13 cellular contexts compared by ENCODE assay signal in genomic region chr3:195221876-195222617, GRCh38. TPM values are rescaled to one million over a fixed set of nuclear protein-coding genes. Genes with fewer than 3 reads are reported as not detected.
A peak's percentile ranks its signal among the peaks of the same experiment; 100 is the strongest.
DNase-seq lines count a peak whose midpoint lies in the region; ATAC-seq and TF ChIP-seq lines count a peak whose summit lies in the region.
"Had no signal": no experiment of that assay in that cellular context is flagged by ENCODE, and none has a peak within 500 bp of the region (broad histone marks: within the 10 kb centered on the region; RNA-seq: fewer than 3 reads in every experiment).

No MANE protein-coding gene starts in this region.

- H3K36me3 ChIP-seq in HUES6 (ENCODE audit: control insufficient read depth, insufficient read depth, low read length) (peaks cover 15% of the 10 kb centered on the region), neural progenitor cell (no peaks in the 10 kb centered on the region), tibial nerve (peaks cover 0 to 24% (median 0%) of the 10 kb centered on the region in 3 donors)

- WGBS in tibial nerve, 2 donors: 85% methylated on average over 14 to 15 of the region's 15 CpGs

- H3K27ac Mint-ChIP-seq in neural progenitor cell: peak overlapping the region; percentile 63
- H3K27ac Mint-ChIP-seq: B cell had no signal

- H3K4me1 ChIP-seq in HUES6 (ENCODE audit: control insufficient read depth, insufficient read depth, low read length) (peaks cover 39% of the 10 kb centered on the region), neural progenitor cell (no peaks in the 10 kb centered on the region), tibial nerve (peaks cover 0 to 44% (median 11%) of the 10 kb centered on the region in 4 donors)

- H3K27me3 ChIP-seq in HUES6 (ENCODE audit: control insufficient read depth, insufficient read depth, low read length) (no peaks in the 10 kb centered on the region), neural progenitor cell (no peaks in the 10 kb centered on the region), tibial nerve (no peaks in the 10 kb centered on the region)

- H3K27me3 Mint-ChIP-seq in neural progenitor cell (ENCODE audit: insufficient read depth, low read depth): no peaks in the 10 kb centered on the region
- H3K27me3 Mint-ChIP-seq: B cell had no signal

- no peaks in the 10 kb centered on the region for H3K9me3 ChIP-seq in HUES6 (ENCODE audit: control insufficient read depth, insufficient read depth, low read depth, low read length)
- H3K9me3 ChIP-seq in neural progenitor cell (ENCODE audit: low read depth): no peaks in the 10 kb centered on the region
- no peaks in the 10 kb centered on the region for H3K9me3 ChIP-seq in tibial nerve

- no peaks in the 10 kb centered on the region for H4K20me1 ChIP-seq in neural progenitor cell (ENCODE audit: low read depth)

- H3K27ac ChIP-seq in HUES6 (ENCODE audit: low read depth, low read length) (peak overlapping the region; percentile 19; the same call in 1 of the 2 replicates), coronary artery (peak overlapping the region; percentile 53 to 85), neural progenitor cell (no peak overlapping the region), tibial nerve (peak overlapping the region; percentile 22 to 80 (median 62))

- H2AFZ ChIP-seq in neural progenitor cell (replicated peaks): no peak overlapping the region

- peaks cover 6% of the 10 kb centered on the region for H3K79me2 ChIP-seq in neural progenitor cell (ENCODE audit: low read depth)

- H3K4me1 Mint-ChIP-seq in neural progenitor cell: peaks cover 5% of the 10 kb centered on the region

- peaks cover 6% of the 10 kb centered on the region for H3K9me3 Mint-ChIP-seq in neural progenitor cell
- H3K9me3 Mint-ChIP-seq: activated naive CD4-positive, alpha-beta T cell treated with anti-CD3 and anti-CD28 coated beads, Interleukin-2, amount 50 U/mL, for 72 hours had no signal

- ATAC-seq in GM21786 (IDR thresholded peaks at IDR 0.05; ENCODE audit: unreplicated experiment): no peak
- ATAC-seq: activated naive CD4-positive, alpha-beta T cell treated with anti-CD3 and anti-CD28 coated beads, Interleukin-2, amount 50 U/mL, for 72 hours had no signal

- TF ChIP-seq POLR2A in tibial nerve (IDR thresholded peaks at IDR 0.05): no peak

- TF ChIP-seq EP300 in tibial nerve (IDR thresholded peaks at IDR 0.05): no peak

- TF ChIP-seq CTCF in coronary artery (IDR thresholded peaks at IDR 0.05) (no peak), neural progenitor cell (IDR thresholded peaks at IDR 0.05) (no peak), tibial nerve (IDR thresholded peaks at IDR 0.05) (no peak)

- H3K36me3 Mint-ChIP-seq in neural progenitor cell: peaks cover 20% of the 10 kb centered on the region

- no peak overlapping the region for H3K4me3 Mint-ChIP-seq in neural progenitor cell
- H3K4me3 Mint-ChIP-seq: B cell had no signal

- no peak overlapping the region for H3K4me2 ChIP-seq in neural progenitor cell

- DNase-seq in coronary artery (ENCODE audit: low spot score) (peak; percentile 71), neural progenitor cell (ENCODE audit: low spot score) (no peak), tibial nerve (ENCODE audit: low spot score in 2 of 2) (no peak), middle frontal gyrus (ENCODE audit: extremely low spot score, low spot score) (no peak), activated gamma-delta T cell treated with Interleukin-2 at 50 U/mL for 16 hours (no peak)
- DNase-seq: DMS53, NCI-H1436 treated with DMSO at 0.1 percent for 48 hours, SHP77 treated with DMSO at 0.1 percent for 48 hours, T-helper 2 cell had no signal

- no peak overlapping the region for H3K4me3 ChIP-seq in HUES6 (ENCODE audit: low read depth, low read length)
- no peak overlapping the region for H3K4me3 ChIP-seq in coronary artery
- H3K4me3 ChIP-seq in neural progenitor cell: no peak overlapping the region
- H3K4me3 ChIP-seq in tibial nerve: no peak overlapping the region

- H3K9ac ChIP-seq in HUES6 (ENCODE audit: low read length) (no peak overlapping the region), neural progenitor cell (no peak overlapping the region)

- no peaks in the 10 kb centered on the region for H3F3A ChIP-seq in neural progenitor cell (ENCODE audit: low read depth)

RNA-seq across cellular contexts. Expression of gene XXYLT1, which starts 48.9 kb away (rescaled TPM):
- total RNA-seq in neural progenitor cell (ENCODE audit: low replicate concordance): 16.4 and 39.0 TPM in 2 replicates
- total RNA-seq in tibial nerve: 10 to 100 TPM in 3 of 4 donors, 1 to 10 TPM in 1; 9.6 to 17.7 (median 13.2) TPM
